ENCODE assay signal across 8 cellular contexts in the genomic region with DNA sequence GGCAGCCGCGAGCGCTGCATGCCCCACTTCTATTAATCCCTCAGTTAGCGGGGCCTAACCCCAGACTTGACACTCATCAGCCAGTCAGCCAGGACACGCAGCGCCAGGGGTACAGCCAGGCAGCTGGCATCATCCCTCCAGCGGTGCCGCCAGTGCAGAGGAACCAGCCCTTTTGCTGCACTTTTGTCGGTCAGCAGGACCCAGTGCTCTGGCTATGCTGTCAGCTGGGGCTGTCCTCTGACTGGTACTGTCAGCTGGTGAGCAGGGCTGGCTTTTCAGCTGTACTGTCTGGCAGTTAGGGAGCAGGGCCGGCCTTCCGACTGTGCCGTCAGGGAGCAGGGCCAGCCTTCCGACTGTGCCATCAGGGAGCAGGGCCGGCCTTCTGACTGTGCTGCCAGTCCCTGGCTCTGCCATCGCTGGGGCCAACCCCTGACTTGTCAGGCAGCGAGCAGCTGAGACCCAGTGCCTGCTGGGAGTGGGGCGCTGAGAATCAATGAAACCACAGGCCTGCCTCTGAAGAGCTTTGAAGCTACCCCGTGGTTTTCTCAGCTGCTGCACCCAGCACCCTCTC.
DNase-seq lines count a peak whose midpoint lies in the region; ATAC-seq, FAIRE-seq and TF ChIP-seq lines count a peak whose summit lies in the region.

No MANE protein-coding gene starts in this region.

- no peak overlapping the region for H3K4me3 ChIP-seq in BE2C (ENCODE audit: low read depth, low read length)
- no peak overlapping the region for H3K4me3 ChIP-seq in gastrocnemius medialis
- H3K4me3 ChIP-seq in tibial nerve = no peak overlapping the region

- WGBS in tibial nerve, 2 donors = 57 to 73% methylated on average over 7 to 12 of the region's 18 CpGs

- H3K36me3 ChIP-seq in BE2C (no peaks in the 10 kb centered on the region), gastrocnemius medialis (no peaks in the 10 kb centered on the region), tibial nerve (peaks cover 0 to 18% (median 0%) of the 10 kb centered on the region in 3 donors)

- TF ChIP-seq EP300 in tibial nerve (IDR thresholded peaks at IDR 0.05) = no peak

- intact Hi-C loops in gastrocnemius medialis (cut with DNase I; ENCODE audit: low total_unique reads) = no loop called here

- TF ChIP-seq CTCF in BE2C (IDR thresholded peaks at IDR 0.05; ENCODE audit: low read depth, low read length) (no peak), gastrocnemius medialis (IDR thresholded peaks at IDR 0.05 in 4 of 5, conservative IDR thresholded peaks at IDR 0.05 in 1 of 5) (no peak), tibial nerve (IDR thresholded peaks at IDR 0.05) (no peak)

- TF ChIP-seq POLR2A in gastrocnemius medialis (IDR thresholded peaks at IDR 0.05) = no peak
- TF ChIP-seq POLR2A in tibial nerve (IDR thresholded peaks at IDR 0.05) = no peak

- no peaks in the 10 kb centered on the region for H3K27me3 ChIP-seq in BE2C
- no peaks in the 10 kb centered on the region for H3K27me3 ChIP-seq in gastrocnemius medialis
- H3K27me3 ChIP-seq in tibial nerve = no peaks in the 10 kb centered on the region

- H3K4me1 ChIP-seq in BE2C (peaks cover 5% of the 10 kb centered on the region; the same call in 1 of the 2 replicates), gastrocnemius medialis (peaks cover 13 to 15% of the 10 kb centered on the region in 2 donors), tibial nerve (peaks cover 0 to 34% (median 5%) of the 10 kb centered on the region in 4 donors)

- no peak for FAIRE-seq in GM19239 (lab: Jason Lieb, UNC)

- H3K27ac ChIP-seq in caudate nucleus (ENCODE audit: low read depth, low read length) (peak overlapping the region; percentile 62), gastrocnemius medialis (peak overlapping the region; percentile 7 to 31 (median 24)), tibial nerve (peak overlapping the region in 1 of 4 donors; percentile 21)

- H3K9me3 ChIP-seq in BE2C = no peaks in the 10 kb centered on the region
- no peaks in the 10 kb centered on the region for H3K9me3 ChIP-seq in gastrocnemius medialis
- no peaks in the 10 kb centered on the region for H3K9me3 ChIP-seq in tibial nerve

- DNase-seq in BE2C = peak; percentile 34
- DNase-seq in activated CD4-positive, CD25-positive, alpha-beta regulatory T cell treated with anti-CD3 and anti-CD28 coated beads, Interleukin-2, amount 50 U/mL, for 16 hours (ENCODE audit: low read depth, low spot score) = peak; percentile 58
- DNase-seq in caudate nucleus (lab: John Stamatoyannopoulos, UW) = peak in 44 of 61 donors; percentile 12 to 81 (median 50)
- DNase-seq in gastrocnemius medialis = peak in 1 of 2 donors; percentile 39
- DNase-seq in tibial nerve (ENCODE audit: low spot score in 2 of 2) = no peak
- DNase-seq in GM19239 (ENCODE audit: insufficient read length, low spot score) = no peak

- peak; percentile 52 to 58 for ATAC-seq in gastrocnemius medialis
- no peak for ATAC-seq in HG03354 (IDR thresholded peaks at IDR 0.05; ENCODE audit: poor library complexity, severe bottlenecking, unreplicated experiment)
- no peak for ATAC-seq in HG03439 (IDR thresholded peaks at IDR 0.05; ENCODE audit: unreplicated experiment)

- in situ Hi-C loops in gastrocnemius medialis (cut with MboI; ENCODE audit: low sequenced_read_pairs in 4 of 4) = no loop called here

Comparison
In these comparisons a context has a peak if more than half of its experiments do, and no peak if none do; other contexts are left out.
1. DNase-seq: peak in BE2C (single experiment), activated CD4-positive, CD25-positive, alpha-beta regulatory T cell treated with anti-CD3 and anti-CD28 coated beads, Interleukin-2, amount 50 U/mL, for 16 hours (single experiment) and caudate nucleus (44 of 61); none in tibial nerve (0 of 2) and GM19239 (single experiment).
2. ATAC-seq: peak in gastrocnemius medialis (2 of 2); none in HG03354 (single experiment) and HG03439 (single experiment).